ENCODE assay signal across 8 cellular contexts in the genomic region with DNA sequence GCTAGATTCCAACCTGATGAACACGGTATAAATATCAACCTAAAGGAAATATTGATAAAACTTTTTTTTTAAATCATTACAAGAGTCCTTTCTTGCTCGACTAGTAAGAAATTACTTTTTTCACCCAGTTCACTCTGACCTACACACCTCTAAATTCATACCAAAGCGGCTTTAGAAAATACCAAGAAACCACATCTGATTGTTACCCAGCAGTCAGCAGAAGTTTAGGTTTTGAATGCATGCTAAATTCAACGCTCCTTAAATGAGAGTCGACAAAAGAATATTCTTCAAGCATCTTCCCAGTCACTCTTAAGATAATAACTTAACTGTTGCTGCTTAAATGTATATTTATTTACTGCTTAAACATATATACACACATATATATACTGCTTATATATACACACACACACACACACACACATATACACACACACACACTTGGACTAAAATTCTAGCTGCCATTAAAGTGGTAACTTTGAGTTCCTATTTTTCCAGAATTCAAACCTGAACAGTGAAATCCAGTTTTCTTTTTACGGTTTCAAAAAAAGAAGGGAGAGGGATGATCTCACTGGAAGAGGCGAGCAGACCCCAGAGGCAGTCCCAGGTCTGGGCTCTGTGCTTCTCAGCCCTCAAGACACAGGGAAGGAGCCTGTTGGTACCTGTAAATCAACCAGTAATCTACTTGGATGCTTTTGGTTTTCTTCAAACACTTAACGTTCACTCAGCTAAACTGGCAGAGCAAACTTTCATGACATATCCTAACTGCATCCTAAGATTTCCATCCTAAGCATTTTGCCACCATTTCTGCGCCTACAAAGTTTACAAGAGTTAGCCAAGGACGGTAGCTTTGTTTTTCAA. TPM values are rescaled to one million over a fixed set of nuclear protein-coding genes. Genes with fewer than 3 reads are reported as not detected.
DNase-seq lines count a peak whose midpoint lies in the region; ATAC-seq and TF ChIP-seq lines count a peak whose summit lies in the region.

No MANE protein-coding gene starts in this region.

- H3K4me1 ChIP-seq in psoas muscle, result peaks cover 49% of the 10 kb centered on the region

- TF ChIP-seq CTCF in GM06990 (IDR thresholded peaks at IDR 0.05; ENCODE audit: insufficient read depth, low read length, poor library complexity, severe bottlenecking) (no peak), psoas muscle (IDR thresholded peaks at IDR 0.05) (no peak)

- 37 to 44% (median 42%) methylated on average over 10 of the region's 10 CpGs for WGBS in psoas muscle, 3 donors

- H3K27ac ChIP-seq in psoas muscle, result peak overlapping the region; percentile 92

- H3K9me3 ChIP-seq in psoas muscle, result no peaks in the 10 kb centered on the region

- H3K36me3 ChIP-seq in GM06990 (ENCODE audit: control insufficient read depth, insufficient read depth, low read length) (no peaks in the 10 kb centered on the region), psoas muscle (ENCODE audit: insufficient read depth in 1 of 2, low read depth in 1 of 2) (no peaks in the 10 kb centered on the region)

- no peak for DNase-seq in GM06990 (ENCODE audit: extremely low read depth, insufficient read length)
- peak; percentile 16 for DNase-seq in RPMI7951 (ENCODE audit: low read depth)
- peak; percentile 39 to 69 for DNase-seq in erythroblast (lab: John Stamatoyannopoulos, UW)
- DNase-seq in psoas muscle, result no peak
- no peak for DNase-seq in NOMO-1 (lab: John Stamatoyannopoulos, UW; ENCODE audit: unreplicated experiment in 2 of 2)

- intact Hi-C loops in psoas muscle (cut with DNase I), result loop anchor here (5.0 kb wide), 4 partner anchors 68 to 128 kb away; no protein-coding TSS in a partner anchor

- ATAC-seq in psoas muscle (no peak), GM18520 (IDR thresholded peaks at IDR 0.05; ENCODE audit: unreplicated experiment) (no peak), GM18511 (IDR thresholded peaks at IDR 0.05; ENCODE audit: unreplicated experiment) (no peak), HG02870 (IDR thresholded peaks at IDR 0.05; ENCODE audit: unreplicated experiment) (no peak)

- H3K27me3 ChIP-seq in GM06990 (replicated peaks; ENCODE audit: control insufficient read depth, insufficient read depth, low read length) (no peaks in the 10 kb centered on the region), psoas muscle (ENCODE audit: insufficient read depth in 3 of 3, low read length in 2 of 3) (no peaks in the 10 kb centered on the region)

- peak overlapping the region; percentile 83 for H3K4me3 ChIP-seq in GM06990 (replicated peaks; ENCODE audit: low read depth, low read length)
- peak overlapping the region; percentile 98 for H3K4me3 ChIP-seq in psoas muscle

- no peak for TF ChIP-seq POLR2A in erythroblast (IDR thresholded peaks at IDR 0.05; ENCODE audit: low read length)

RNA-seq across cellular contexts. Expression of a gene that starts 1.7 kb away (rescaled TPM):
- 74.9 and 92.5 TPM in 2 replicates for total RNA-seq in RPMI7951 (2014; rRNA removed; shearing (Covaris generic))
- 10 to 100 TPM; 27.2 to 38.7 (median 33.9) TPM for total RNA-seq in psoas muscle
- polyA plus RNA-seq in psoas muscle, result 10 to 100 TPM; 28.2 to 58.1 (median 39.6) TPM

Comparison
In these comparisons a context has a peak if more than half of its experiments do, and no peak if none do; other contexts are left out.
1. DNase-seq: peak in RPMI7951 (single experiment) and erythroblast (2 of 2); none in GM06990 (single experiment), psoas muscle (0 of 2) and NOMO-1 (0 of 2).